20 cellular contexts compared by ENCODE assay signal in the genomic region with DNA sequence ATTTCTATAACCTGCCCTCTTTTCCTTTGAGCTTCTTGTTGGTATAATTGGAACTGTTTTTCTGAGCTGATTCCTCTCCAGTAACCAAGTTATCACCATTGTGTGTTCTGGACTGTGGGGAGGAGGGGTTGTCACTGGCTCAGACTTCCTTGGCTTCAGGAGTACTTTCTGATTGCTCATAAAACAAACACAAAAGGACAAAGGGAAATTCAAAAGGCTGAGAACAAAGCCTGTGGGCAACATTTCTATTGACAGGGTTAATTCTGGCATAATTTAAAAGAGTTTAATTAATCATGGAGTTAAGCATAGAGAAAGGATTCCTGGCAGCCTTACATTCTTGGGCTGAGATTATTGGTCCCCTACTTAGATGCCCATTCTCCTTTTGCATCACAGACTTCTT.
DNase-seq lines count a peak whose midpoint lies in the region; ATAC-seq and TF ChIP-seq lines count a peak whose summit lies in the region.
"Had no signal": no experiment of that assay in that cellular context is flagged by ENCODE, and none has a peak within 500 bp of the region (broad histone marks: within the 10 kb centered on the region; RNA-seq: fewer than 3 reads in every experiment).

No MANE protein-coding gene starts in this region.

- ATAC-seq in HG02759 (IDR thresholded peaks at IDR 0.05; ENCODE audit: unreplicated experiment), result no peak
- no peak for ATAC-seq in left colon
- no peak for ATAC-seq in HG03457 (IDR thresholded peaks at IDR 0.05; ENCODE audit: unreplicated experiment)
- ATAC-seq: heart left ventricle, T-helper 17 cell had no signal

- no peak overlapping the region for H3K4me3 ChIP-seq in astrocyte of the spinal cord (ENCODE audit: low read depth, low read length)
- no peak overlapping the region for H3K4me3 ChIP-seq in skeletal muscle cell (ENCODE audit: low read depth, low read length)
- H3K4me3 ChIP-seq: adrenal gland, heart left ventricle, Peyer's patch, vagina had no signal

- DNase-seq in NCI-H2029 treated with DMSO at 0.1 percent for 48 hours (lab: John Stamatoyannopoulos, UW) (peak; percentile 20), NCI-H2029 (lab: John Stamatoyannopoulos, UW) (no peak), astrocyte of the spinal cord (ENCODE audit: low read depth, low spot score) (peak; percentile 57), globus pallidus (ENCODE audit: low spot score) (peak; percentile 47), skeletal muscle cell (ENCODE audit: low read depth) (peak; percentile 8), left colon (no peak)
- DNase-seq: 8988T; activated CD4-positive, alpha-beta T cell treated with anti-CD3 and anti-CD28 coated beads, Interleukin-2, amount 50 U/mL, for 4 hours; activated effector memory CD4-positive, alpha-beta T cell treated with anti-CD3 and anti-CD28 coated beads, Interleukin-2, amount 50 U/mL, for 16 hours; adrenal gland; Caco-2; heart left ventricle; NCI-H1436 treated with DMSO at 0.1 percent for 48 hours; NCI-H2227 treated with DMSO at 0.1 percent for 48 hours; Peyer's patch; right cardiac atrium; T-helper 17 cell had no signal

- TF ChIP-seq CTCF in astrocyte of the spinal cord (IDR thresholded peaks at IDR 0.05; ENCODE audit: low read depth, low read length), result no peak

- intact Hi-C loops in left colon (cut with DNase I, micrococcal nuclease), result no loop called here

- in situ Hi-C loops in astrocyte of the spinal cord (cut with HindIII; ENCODE audit: low sequenced_read_pairs), result no loop called here

Comparison
In these comparisons a context has a peak if more than half of its experiments do, and no peak if none do; other contexts are left out.
1. DNase-seq: peak in NCI-H2029 treated with DMSO at 0.1 percent for 48 hours (single experiment), astrocyte of the spinal cord (single experiment), globus pallidus (single experiment) and skeletal muscle cell (single experiment); none in NCI-H2029 (single experiment) and left colon (0 of 2).